Comparison of ENCODE assay signal across 4 cellular contexts in the genomic region with DNA sequence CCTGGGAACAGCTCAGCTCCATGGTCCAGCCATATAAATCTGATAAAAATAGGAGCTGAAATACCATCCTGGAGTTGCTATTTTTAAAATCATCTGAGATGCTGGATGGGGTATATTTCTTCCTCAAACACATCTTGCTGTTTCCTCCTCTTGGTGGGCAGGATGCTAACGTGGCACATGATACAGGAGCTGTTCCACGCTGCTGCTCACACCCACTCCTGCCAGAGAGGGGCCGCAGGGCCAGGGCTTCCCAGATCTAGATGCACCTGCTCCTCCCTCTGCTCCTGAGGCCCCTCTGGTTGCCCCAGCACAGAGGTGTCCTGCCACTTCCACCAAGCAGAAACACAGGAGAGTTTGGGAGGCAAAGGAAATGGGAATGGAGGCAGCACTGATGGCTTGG.
TF ChIP-seq lines count a peak whose summit lies in the region.

No MANE protein-coding gene starts in this region.

TF ChIP-seq in SK-N-SH, 30 proteins besides CTCF, POLR2A, EP300 and RAD21:
- no peak for TF ChIP-seq GATA2 (CRISPR knock-in tag; IDR thresholded peaks at IDR 0.05)
- no peak for TF ChIP-seq NRF1 (IDR thresholded peaks at IDR 0.05; ENCODE audit: low read depth, low read length)
- TF ChIP-seq POLR2AphosphoS5 (IDR thresholded peaks at IDR 0.05; ENCODE audit: low read depth, low read length): no peak
- no peak for TF ChIP-seq CHD2 (IDR thresholded peaks at IDR 0.05; ENCODE audit: low read length, partially characterized antibody)
- no peak for TF ChIP-seq MEF2A (IDR thresholded peaks at IDR 0.05; ENCODE audit: borderline replicate concordance, low read depth)
- no peak for TF ChIP-seq TCF12 (IDR thresholded peaks at IDR 0.05)
- TF ChIP-seq FOSL2 (IDR thresholded peaks at IDR 0.05; ENCODE audit: borderline replicate concordance, low read depth): no peak
- TF ChIP-seq, protein P1, sequence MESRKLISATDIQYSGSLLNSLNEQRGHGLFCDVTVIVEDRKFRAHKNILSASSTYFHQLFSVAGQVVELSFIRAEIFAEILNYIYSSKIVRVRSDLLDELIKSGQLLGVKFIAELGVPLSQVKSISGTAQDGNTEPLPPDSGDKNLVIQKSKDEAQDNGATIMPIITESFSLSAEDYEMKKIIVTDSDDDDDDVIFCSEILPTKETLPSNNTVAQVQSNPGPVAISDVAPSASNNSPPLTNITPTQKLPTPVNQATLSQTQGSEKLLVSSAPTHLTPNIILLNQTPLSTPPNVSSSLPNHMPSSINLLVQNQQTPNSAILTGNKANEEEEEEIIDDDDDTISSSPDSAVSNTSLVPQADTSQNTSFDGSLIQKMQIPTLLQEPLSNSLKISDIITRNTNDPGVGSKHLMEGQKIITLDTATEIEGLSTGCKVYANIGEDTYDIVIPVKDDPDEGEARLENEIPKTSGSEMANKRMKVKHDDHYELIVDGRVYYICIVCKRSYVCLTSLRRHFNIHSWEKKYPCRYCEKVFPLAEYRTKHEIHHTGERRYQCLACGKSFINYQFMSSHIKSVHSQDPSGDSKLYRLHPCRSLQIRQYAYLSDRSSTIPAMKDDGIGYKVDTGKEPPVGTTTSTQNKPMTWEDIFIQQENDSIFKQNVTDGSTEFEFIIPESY (IDR thresholded peaks at IDR 0.05; ENCODE audit: borderline replicate concordance, low read depth): no peak
TF ChIP-seq in SK-N-SH: peak in this region for 0.

TF ChIP-seq in SK-N-SH treated with all-trans-retinoic acid at 6 μM for 48 hours, 23 proteins besides CTCF, POLR2A, EP300 and RAD21:
- TF ChIP-seq, protein P2, sequence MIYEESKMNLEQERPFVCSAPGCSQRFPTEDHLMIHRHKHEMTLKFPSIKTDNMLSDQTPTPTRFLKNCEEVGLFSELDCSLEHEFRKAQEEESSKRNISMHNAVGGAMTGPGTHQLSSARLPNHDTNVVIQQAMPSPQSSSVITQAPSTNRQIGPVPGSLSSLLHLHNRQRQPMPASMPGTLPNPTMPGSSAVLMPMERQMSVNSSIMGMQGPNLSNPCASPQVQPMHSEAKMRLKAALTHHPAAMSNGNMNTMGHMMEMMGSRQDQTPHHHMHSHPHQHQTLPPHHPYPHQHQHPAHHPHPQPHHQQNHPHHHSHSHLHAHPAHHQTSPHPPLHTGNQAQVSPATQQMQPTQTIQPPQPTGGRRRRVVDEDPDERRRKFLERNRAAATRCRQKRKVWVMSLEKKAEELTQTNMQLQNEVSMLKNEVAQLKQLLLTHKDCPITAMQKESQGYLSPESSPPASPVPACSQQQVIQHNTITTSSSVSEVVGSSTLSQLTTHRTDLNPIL (CRISPR knock-in tag; IDR thresholded peaks at IDR 0.05; ENCODE audit: low read depth): no peak
- TF ChIP-seq, protein P3, sequence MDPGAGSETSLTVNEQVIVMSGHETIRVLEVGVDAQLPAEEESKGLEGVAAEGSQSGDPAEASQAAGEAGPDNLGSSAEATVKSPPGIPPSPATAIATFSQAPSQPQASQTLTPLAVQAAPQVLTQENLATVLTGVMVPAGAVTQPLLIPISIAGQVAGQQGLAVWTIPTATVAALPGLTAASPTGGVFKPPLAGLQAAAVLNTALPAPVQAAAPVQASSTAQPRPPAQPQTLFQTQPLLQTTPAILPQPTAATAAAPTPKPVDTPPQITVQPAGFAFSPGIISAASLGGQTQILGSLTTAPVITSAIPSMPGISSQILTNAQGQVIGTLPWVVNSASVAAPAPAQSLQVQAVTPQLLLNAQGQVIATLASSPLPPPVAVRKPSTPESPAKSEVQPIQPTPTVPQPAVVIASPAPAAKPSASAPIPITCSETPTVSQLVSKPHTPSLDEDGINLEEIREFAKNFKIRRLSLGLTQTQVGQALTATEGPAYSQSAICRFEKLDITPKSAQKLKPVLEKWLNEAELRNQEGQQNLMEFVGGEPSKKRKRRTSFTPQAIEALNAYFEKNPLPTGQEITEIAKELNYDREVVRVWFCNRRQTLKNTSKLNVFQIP (CRISPR knock-in tag; IDR thresholded peaks at IDR 0.05; ENCODE audit: borderline replicate concordance, low read depth): no peak
- TF ChIP-seq ZNF565 (CRISPR knock-in tag; conservative IDR thresholded peaks at IDR 0.05; ENCODE audit: low read depth): no peak
TF ChIP-seq in SK-N-SH treated with all-trans-retinoic acid at 6 μM for 48 hours: peak in this region for 0.

TF ChIP-seq in GM23338, 12 proteins besides CTCF, POLR2A, EP300 and RAD21 (continues in another document):
- no peak for TF ChIP-seq NANOG (IDR thresholded peaks at IDR 0.05; ENCODE audit: borderline replicate concordance)
- no peak for TF ChIP-seq ZNF331 (CRISPR knock-in tag; IDR thresholded peaks at IDR 0.05; ENCODE audit: low read depth)
- TF ChIP-seq EZH2 (IDR thresholded peaks at IDR 0.05; ENCODE audit: low read depth, unreplicated experiment): no peak
- TF ChIP-seq EZH2phosphoT487 (IDR thresholded peaks at IDR 0.05; ENCODE audit: unreplicated experiment): no peak
- no peak for TF ChIP-seq CREB1 (CRISPR knock-in tag; IDR thresholded peaks at IDR 0.05; ENCODE audit: low read depth)
- TF ChIP-seq JUNB (IDR thresholded peaks at IDR 0.05; ENCODE audit: unreplicated experiment): no peak
- TF ChIP-seq, protein P4, sequence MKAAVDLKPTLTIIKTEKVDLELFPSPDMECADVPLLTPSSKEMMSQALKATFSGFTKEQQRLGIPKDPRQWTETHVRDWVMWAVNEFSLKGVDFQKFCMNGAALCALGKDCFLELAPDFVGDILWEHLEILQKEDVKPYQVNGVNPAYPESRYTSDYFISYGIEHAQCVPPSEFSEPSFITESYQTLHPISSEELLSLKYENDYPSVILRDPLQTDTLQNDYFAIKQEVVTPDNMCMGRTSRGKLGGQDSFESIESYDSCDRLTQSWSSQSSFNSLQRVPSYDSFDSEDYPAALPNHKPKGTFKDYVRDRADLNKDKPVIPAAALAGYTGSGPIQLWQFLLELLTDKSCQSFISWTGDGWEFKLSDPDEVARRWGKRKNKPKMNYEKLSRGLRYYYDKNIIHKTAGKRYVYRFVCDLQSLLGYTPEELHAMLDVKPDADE (IDR thresholded peaks at IDR 0.05): no peak
- no peak for TF ChIP-seq ZNF114 (CRISPR knock-in tag; IDR thresholded peaks at IDR 0.05)
- no peak for TF ChIP-seq STAT1 (IDR thresholded peaks at IDR 0.05; ENCODE audit: unreplicated experiment)
- TF ChIP-seq, protein P5, sequence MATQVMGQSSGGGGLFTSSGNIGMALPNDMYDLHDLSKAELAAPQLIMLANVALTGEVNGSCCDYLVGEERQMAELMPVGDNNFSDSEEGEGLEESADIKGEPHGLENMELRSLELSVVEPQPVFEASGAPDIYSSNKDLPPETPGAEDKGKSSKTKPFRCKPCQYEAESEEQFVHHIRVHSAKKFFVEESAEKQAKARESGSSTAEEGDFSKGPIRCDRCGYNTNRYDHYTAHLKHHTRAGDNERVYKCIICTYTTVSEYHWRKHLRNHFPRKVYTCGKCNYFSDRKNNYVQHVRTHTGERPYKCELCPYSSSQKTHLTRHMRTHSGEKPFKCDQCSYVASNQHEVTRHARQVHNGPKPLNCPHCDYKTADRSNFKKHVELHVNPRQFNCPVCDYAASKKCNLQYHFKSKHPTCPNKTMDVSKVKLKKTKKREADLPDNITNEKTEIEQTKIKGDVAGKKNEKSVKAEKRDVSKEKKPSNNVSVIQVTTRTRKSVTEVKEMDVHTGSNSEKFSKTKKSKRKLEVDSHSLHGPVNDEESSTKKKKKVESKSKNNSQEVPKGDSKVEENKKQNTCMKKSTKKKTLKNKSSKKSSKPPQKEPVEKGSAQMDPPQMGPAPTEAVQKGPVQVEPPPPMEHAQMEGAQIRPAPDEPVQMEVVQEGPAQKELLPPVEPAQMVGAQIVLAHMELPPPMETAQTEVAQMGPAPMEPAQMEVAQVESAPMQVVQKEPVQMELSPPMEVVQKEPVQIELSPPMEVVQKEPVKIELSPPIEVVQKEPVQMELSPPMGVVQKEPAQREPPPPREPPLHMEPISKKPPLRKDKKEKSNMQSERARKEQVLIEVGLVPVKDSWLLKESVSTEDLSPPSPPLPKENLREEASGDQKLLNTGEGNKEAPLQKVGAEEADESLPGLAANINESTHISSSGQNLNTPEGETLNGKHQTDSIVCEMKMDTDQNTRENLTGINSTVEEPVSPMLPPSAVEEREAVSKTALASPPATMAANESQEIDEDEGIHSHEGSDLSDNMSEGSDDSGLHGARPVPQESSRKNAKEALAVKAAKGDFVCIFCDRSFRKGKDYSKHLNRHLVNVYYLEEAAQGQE (IDR thresholded peaks at IDR 0.05; ENCODE audit: unreplicated experiment): no peak
- TF ChIP-seq POLR2AphosphoS5 (IDR thresholded peaks at IDR 0.05; ENCODE audit: low read depth): no peak

TF ChIP-seq in GM12878, 131 proteins besides CTCF, POLR2A, EP300 and RAD21:
- no peak for TF ChIP-seq CEBPB (IDR thresholded peaks at IDR 0.05; ENCODE audit: borderline replicate concordance in 1 of 2, low read depth in 2 of 2, low read length in 2 of 2)
- TF ChIP-seq RELA (IDR thresholded peaks at IDR 0.05; ENCODE audit: borderline replicate concordance, partially characterized antibody): no peak
- TF ChIP-seq SMAD1 (IDR thresholded peaks at IDR 0.05; ENCODE audit: low read depth, partially characterized antibody): no peak
- TF ChIP-seq, protein P6, sequence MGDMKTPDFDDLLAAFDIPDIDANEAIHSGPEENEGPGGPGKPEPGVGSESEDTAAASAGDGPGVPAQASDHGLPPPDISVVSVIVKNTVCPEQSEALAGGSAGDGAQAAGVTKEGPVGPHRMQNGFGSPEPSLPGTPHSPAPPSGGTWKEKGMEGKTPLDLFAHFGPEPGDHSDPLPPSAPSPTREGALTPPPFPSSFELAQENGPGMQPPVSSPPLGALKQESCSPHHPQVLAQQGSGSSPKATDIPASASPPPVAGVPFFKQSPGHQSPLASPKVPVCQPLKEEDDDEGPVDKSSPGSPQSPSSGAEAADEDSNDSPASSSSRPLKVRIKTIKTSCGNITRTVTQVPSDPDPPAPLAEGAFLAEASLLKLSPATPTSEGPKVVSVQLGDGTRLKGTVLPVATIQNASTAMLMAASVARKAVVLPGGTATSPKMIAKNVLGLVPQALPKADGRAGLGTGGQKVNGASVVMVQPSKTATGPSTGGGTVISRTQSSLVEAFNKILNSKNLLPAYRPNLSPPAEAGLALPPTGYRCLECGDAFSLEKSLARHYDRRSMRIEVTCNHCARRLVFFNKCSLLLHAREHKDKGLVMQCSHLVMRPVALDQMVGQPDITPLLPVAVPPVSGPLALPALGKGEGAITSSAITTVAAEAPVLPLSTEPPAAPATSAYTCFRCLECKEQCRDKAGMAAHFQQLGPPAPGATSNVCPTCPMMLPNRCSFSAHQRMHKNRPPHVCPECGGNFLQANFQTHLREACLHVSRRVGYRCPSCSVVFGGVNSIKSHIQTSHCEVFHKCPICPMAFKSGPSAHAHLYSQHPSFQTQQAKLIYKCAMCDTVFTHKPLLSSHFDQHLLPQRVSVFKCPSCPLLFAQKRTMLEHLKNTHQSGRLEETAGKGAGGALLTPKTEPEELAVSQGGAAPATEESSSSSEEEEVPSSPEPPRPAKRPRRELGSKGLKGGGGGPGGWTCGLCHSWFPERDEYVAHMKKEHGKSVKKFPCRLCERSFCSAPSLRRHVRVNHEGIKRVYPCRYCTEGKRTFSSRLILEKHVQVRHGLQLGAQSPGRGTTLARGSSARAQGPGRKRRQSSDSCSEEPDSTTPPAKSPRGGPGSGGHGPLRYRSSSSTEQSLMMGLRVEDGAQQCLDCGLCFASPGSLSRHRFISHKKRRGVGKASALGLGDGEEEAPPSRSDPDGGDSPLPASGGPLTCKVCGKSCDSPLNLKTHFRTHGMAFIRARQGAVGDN (IDR thresholded peaks at IDR 0.05): no peak
- no peak for TF ChIP-seq TCF7 (IDR thresholded peaks at IDR 0.05; ENCODE audit: borderline replicate concordance)
- TF ChIP-seq MYC (IDR thresholded peaks at IDR 0.05; ENCODE audit: insufficient read depth, insufficient read length, insufficient replicate concordance, low read length, severe bottlenecking): no peak
- no peak for TF ChIP-seq PAX8 (IDR thresholded peaks at IDR 0.05)
- TF ChIP-seq FOXM1 (IDR thresholded peaks at IDR 0.05; ENCODE audit: low read depth, low read length): no peak
- TF ChIP-seq SRF (IDR thresholded peaks at IDR 0.05; ENCODE audit: low read depth in 2 of 2, low read length in 2 of 2): no peak
- TF ChIP-seq CBX3 (IDR thresholded peaks at IDR 0.05; ENCODE audit: borderline replicate concordance, low read depth): no peak
- no peak for TF ChIP-seq HCFC1 (IDR thresholded peaks at IDR 0.05; ENCODE audit: low read length)
- no peak for TF ChIP-seq TBL1XR1 (IDR thresholded peaks at IDR 0.05; ENCODE audit: low read depth, low read length)
- TF ChIP-seq, protein P7, sequence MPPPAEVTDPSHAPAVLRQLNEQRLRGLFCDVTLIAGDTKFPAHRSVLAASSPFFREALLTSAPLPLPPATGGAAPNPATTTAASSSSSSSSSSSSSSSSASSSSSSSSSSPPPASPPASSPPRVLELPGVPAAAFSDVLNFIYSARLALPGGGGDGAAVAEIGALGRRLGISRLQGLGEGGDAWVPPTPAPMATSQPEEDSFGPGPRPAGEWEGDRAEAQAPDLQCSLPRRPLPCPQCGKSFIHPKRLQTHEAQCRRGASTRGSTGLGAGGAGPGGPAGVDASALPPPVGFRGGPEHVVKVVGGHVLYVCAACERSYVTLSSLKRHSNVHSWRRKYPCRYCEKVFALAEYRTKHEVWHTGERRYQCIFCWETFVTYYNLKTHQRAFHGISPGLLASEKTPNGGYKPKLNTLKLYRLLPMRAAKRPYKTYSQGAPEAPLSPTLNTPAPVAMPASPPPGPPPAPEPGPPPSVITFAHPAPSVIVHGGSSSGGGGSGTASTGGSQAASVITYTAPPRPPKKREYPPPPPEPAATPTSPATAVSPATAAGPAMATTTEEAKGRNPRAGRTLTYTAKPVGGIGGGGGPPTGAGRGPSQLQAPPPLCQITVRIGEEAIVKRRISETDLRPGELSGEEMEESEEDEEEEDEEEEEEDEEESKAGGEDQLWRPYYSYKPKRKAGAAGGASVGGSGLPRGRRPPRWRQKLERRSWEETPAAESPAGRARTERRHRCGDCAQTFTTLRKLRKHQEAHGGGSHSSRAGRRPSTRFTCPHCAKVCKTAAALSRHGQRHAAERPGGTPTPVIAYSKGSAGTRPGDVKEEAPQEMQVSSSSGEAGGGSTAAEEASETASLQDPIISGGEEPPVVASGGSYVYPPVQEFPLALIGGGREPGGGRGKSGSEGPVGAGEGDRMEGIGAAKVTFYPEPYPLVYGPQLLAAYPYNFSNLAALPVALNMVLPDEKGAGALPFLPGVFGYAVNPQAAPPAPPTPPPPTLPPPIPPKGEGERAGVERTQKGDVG (CRISPR knock-in tag; IDR thresholded peaks at IDR 0.05): no peak
- no peak for TF ChIP-seq SIX5 (IDR thresholded peaks at IDR 0.05; ENCODE audit: low read depth, low read length, severe bottlenecking)
- no peak for TF ChIP-seq BHLHE40 (IDR thresholded peaks at IDR 0.05; ENCODE audit: borderline replicate concordance in 1 of 2, low read depth in 2 of 2, low read length in 1 of 2)
- no peak for TF ChIP-seq SUPT20H (IDR thresholded peaks at IDR 0.05; ENCODE audit: borderline replicate concordance, control insufficient read depth, low read depth, low read length)
- no peak for TF ChIP-seq IRF4 (IDR thresholded peaks at IDR 0.05; ENCODE audit: low read depth, low read length)
TF ChIP-seq in GM12878: peak in this region for 0.
